ENCODE assay signal across 8 cellular contexts in genomic region chr2:138373993-138374408, GRCh38.
DNase-seq lines count a peak whose midpoint lies in the region; ATAC-seq, FAIRE-seq and TF ChIP-seq lines count a peak whose summit lies in the region.

No MANE protein-coding gene starts in this region.

- no peaks in the 10 kb centered on the region for H3K79me1 ChIP-seq in IMR-90 (ENCODE audit: low read depth in 1 of 2, low read length in 2 of 2)

- DNase-seq in IMR-90 (peak; percentile 52), RWPE1 (ENCODE audit: low spot score) (peak; percentile 41), fibroblast of pulmonary artery (ENCODE audit: low read depth) (peak; percentile 74), sigmoid colon (no peak), OCI-M2 (lab: John Stamatoyannopoulos, UW; ENCODE audit: unreplicated experiment) (no peak)
- DNase-seq in activated T-cell treated with anti-CD3 and anti-CD28 coated beads, Interleukin-2, amount 50 U/mL, for 24 hours: no peak

- H3K27ac ChIP-seq in IMR-90 (ENCODE audit: insufficient read depth, low read length) (no peak overlapping the region), RWPE1 (no peak overlapping the region), sigmoid colon (no peak overlapping the region)

- no peak overlapping the region for H2BK15ac ChIP-seq in IMR-90 (ENCODE audit: low read depth, low read length)

- no peak overlapping the region for H2AK9ac ChIP-seq in IMR-90 (replicated peaks; ENCODE audit: low read depth, low read length, poor library complexity)

- POLR2A ChIA-PET in IMR-90 (lab: Charles Lee; ENCODE audit: unreplicated experiment) (no interaction called here), RWPE1 (lab: Yijun Ruan, JAX; ENCODE audit: low non-redundant PET) (no interaction called here)

- no peak overlapping the region for H2BK5ac ChIP-seq in IMR-90 (ENCODE audit: low read depth, low read length, poor library complexity, severe bottlenecking)

- H3K9ac ChIP-seq in IMR-90 (ENCODE audit: low read depth, low read length): no peak overlapping the region

- peak; percentile 44; the same call in 1 of the 2 replicates for TF ChIP-seq CTCF in GM12875 (IDR thresholded peaks at IDR 0.05; ENCODE audit: borderline replicate concordance, insufficient read depth, low read depth, low read length)
- TF ChIP-seq CTCF in IMR-90 (conservative IDR thresholded peaks at IDR 0.05; ENCODE audit: low read depth, low read length): peak; percentile 70
- peak; percentile 79 for TF ChIP-seq CTCF in RWPE1 (conservative IDR thresholded peaks at IDR 0.05; ENCODE audit: low read depth)
- peak; percentile 75 for TF ChIP-seq CTCF in fibroblast of pulmonary artery (IDR thresholded peaks at IDR 0.05; ENCODE audit: low read length, missing control alignments)
- TF ChIP-seq CTCF in sigmoid colon (IDR thresholded peaks at IDR 0.05): peak in 3 of 4 experiments; percentile 14 to 59 (median 43)

- peak; percentile 87 for FAIRE-seq in A204.1 (lab: Jason Lieb, UNC)

- intact Hi-C loops in IMR-90 (cut with micrococcal nuclease) (loop anchor here (1.0 to 5.0 kb wide), 5 partner anchors 283 to 464 kb away; no protein-coding TSS in a partner anchor), sigmoid colon (cut with DNase I) (loop anchor here (5.0 kb wide), 1 partner anchor 462 kb away; no protein-coding TSS in a partner anchor)

- H3K36me3 ChIP-seq in IMR-90 (ENCODE audit: control insufficient read depth, insufficient read depth, low read length): no peaks in the 10 kb centered on the region
- H3K36me3 ChIP-seq in sigmoid colon: no peaks in the 10 kb centered on the region

- ATAC-seq in IMR-90 (ENCODE audit: low read depth): peak; percentile 73

- H3K4me3 Mint-ChIP-seq in activated T-cell treated with anti-CD3 and anti-CD28 coated beads, Interleukin-2, amount 50 U/mL, for 24 hours: no peak overlapping the region

- in situ Hi-C loops in IMR-90 (cut with MboI; ENCODE audit: low sequenced_read_pairs): loop anchor here (10.0 kb wide), 1 partner anchor 459 kb away; no protein-coding TSS in a partner anchor

- no peaks in the 10 kb centered on the region for H3K9me1 ChIP-seq in IMR-90 (ENCODE audit: insufficient read depth, low read length)

- dilution Hi-C loops in IMR-90 (cut with HindIII; ENCODE audit: low sequenced_read_pairs, unreplicated experiment): no loop called here

- TF ChIP-seq RAD21 in IMR-90 (IDR thresholded peaks at IDR 0.05; ENCODE audit: low read length): peak; percentile 72

- H3K27ac Mint-ChIP-seq in activated T-cell treated with anti-CD3 and anti-CD28 coated beads, Interleukin-2, amount 50 U/mL, for 24 hours: no peak overlapping the region

- no peaks in the 10 kb centered on the region for H3K27me3 Mint-ChIP-seq in activated T-cell treated with anti-CD3 and anti-CD28 coated beads, Interleukin-2, amount 50 U/mL, for 24 hours

- H3K4me1 Mint-ChIP-seq in activated T-cell treated with anti-CD3 and anti-CD28 coated beads, Interleukin-2, amount 50 U/mL, for 24 hours (ENCODE audit: low read depth): no peaks in the 10 kb centered on the region

- TF ChIP-seq POLR2A in IMR-90 (IDR thresholded peaks at IDR 0.05; ENCODE audit: low read depth, low read length) (no peak), sigmoid colon (IDR thresholded peaks at IDR 0.05) (no peak)

- TF ChIP-seq EP300 in sigmoid colon (IDR thresholded peaks at IDR 0.05): no peak

- no peak overlapping the region for H3K4me2 ChIP-seq in IMR-90 (ENCODE audit: low read depth, low read length)

- H3K4me3 ChIP-seq in GM12875 (ENCODE audit: low read depth, low read length) (no peak overlapping the region), IMR-90 (ENCODE audit: insufficient read depth, low read depth, low read length) (no peak overlapping the region), fibroblast of pulmonary artery (replicated peaks; ENCODE audit: low read depth, low read length) (no peak overlapping the region), sigmoid colon (no peak overlapping the region)

- H3K14ac ChIP-seq in IMR-90 (replicated peaks; ENCODE audit: low read depth, low read length): no peak overlapping the region

- BruUV-seq in IMR-90 (replicated peaks; lab: Mats Ljungman, UMichigan): no TSS peak

- no peak overlapping the region for H3K18ac ChIP-seq in IMR-90 (ENCODE audit: low read depth, low read length)

- CTCF ChIA-PET in IMR-90 (lab: Yijun Ruan, JAX): interaction anchor here (0.6 to 1.8 kb wide), 5 partner anchors 11 to 417 kb away, joined by 3 to 4 read pairs (median 3); no protein-coding TSS in a partner anchor
- CTCF ChIA-PET in RWPE1 (lab: Yijun Ruan, JAX): interaction anchor here (0.6 kb wide), 2 partner anchors 84 to 391 kb away, joined by 3 read pairs; no protein-coding TSS in a partner anchor

- H2AK5ac ChIP-seq in IMR-90 (ENCODE audit: low read depth, low read length): no peak overlapping the region

- no peak overlapping the region for H4K5ac ChIP-seq in IMR-90 (ENCODE audit: low read depth, low read length)

- H2AFZ ChIP-seq in IMR-90 (replicated peaks; ENCODE audit: low read length, poor library complexity): no peak overlapping the region

- no peak overlapping the region for H3K56ac ChIP-seq in IMR-90 (ENCODE audit: extremely low read depth, insufficient read depth, low read length)

- H3K9me3 ChIP-seq in IMR-90 (ENCODE audit: control insufficient read depth, insufficient read depth, low read length): no peaks in the 10 kb centered on the region
- H3K9me3 ChIP-seq in sigmoid colon: no peaks in the 10 kb centered on the region

- no peaks in the 10 kb centered on the region for H3K4me1 ChIP-seq in IMR-90 (ENCODE audit: control insufficient read depth, insufficient read depth, low read length)
- H3K4me1 ChIP-seq in sigmoid colon: no peaks in the 10 kb centered on the region

- H3K27me3 ChIP-seq in IMR-90 (ENCODE audit: control insufficient read depth, insufficient read depth, low read length) (no peaks in the 10 kb centered on the region), sigmoid colon (no peaks in the 10 kb centered on the region)

- H4K8ac ChIP-seq in IMR-90 (ENCODE audit: low read depth in 2 of 2, low read length in 2 of 2): no peak overlapping the region

- H2BK20ac ChIP-seq in IMR-90 (ENCODE audit: low read depth, low read length): no peak overlapping the region

- H3K4ac ChIP-seq in IMR-90 (ENCODE audit: low read depth, low read length): no peak overlapping the region

- H4K91ac ChIP-seq in IMR-90 (ENCODE audit: insufficient read depth, low read depth, low read length): no peak overlapping the region

- H3K23ac ChIP-seq in IMR-90 (ENCODE audit: low read depth, low read length): no peak overlapping the region

- no peaks in the 10 kb centered on the region for H3K9me3 Mint-ChIP-seq in activated T-cell treated with anti-CD3 and anti-CD28 coated beads, Interleukin-2, amount 50 U/mL, for 24 hours

- H2BK120ac ChIP-seq in IMR-90 (ENCODE audit: low read depth, low read length): no peak overlapping the region

- no CpG with 5 or more reads among the region's 1 CpG for WGBS in IMR-90 (ENCODE audit: extremely low coverage in 2 of 2, insufficient read length in 1 of 2), 2 experiments
- 66 to 74% methylated on average over 1 of the region's 1 CpG for WGBS in sigmoid colon, 2 donors

- no peaks in the 10 kb centered on the region for H3K36me3 Mint-ChIP-seq in activated T-cell treated with anti-CD3 and anti-CD28 coated beads, Interleukin-2, amount 50 U/mL, for 24 hours (ENCODE audit: low read depth)

- H4K20me1 ChIP-seq in IMR-90 (ENCODE audit: insufficient read depth, low read length): no peaks in the 10 kb centered on the region

TF ChIP-seq in IMR-90, 13 proteins besides CTCF, POLR2A, EP300 and RAD21:
- TF ChIP-seq SMC3 (IDR thresholded peaks at IDR 0.05; ENCODE audit: low read depth, low read length) (peak; percentile 77), FOS (IDR thresholded peaks at IDR 0.05; ENCODE audit: low read depth, low read length) (no peak)

Comparison
In these comparisons a context has a peak if more than half of its experiments do, and no peak if none do; other contexts are left out.
1. DNase-seq: peak in IMR-90 (single experiment), RWPE1 (single experiment) and fibroblast of pulmonary artery (single experiment); none in sigmoid colon (single experiment), activated T-cell treated with anti-CD3 and anti-CD28 coated beads, Interleukin-2, amount 50 U/mL, for 24 hours (single experiment) and OCI-M2 (single experiment).
2. Peak in every context shown above with its lines, with median percentiles within 50 percentile points of each other: CTCF ChIP-seq.